In genomic region chr1:106961671-106962070, GRCh38 we compare ENCODE assay signal across 19 cellular contexts.
DNase-seq lines count a peak whose midpoint lies in the region; ATAC-seq and TF ChIP-seq lines count a peak whose summit lies in the region.
"Had no signal": no experiment of that assay in that cellular context is flagged by ENCODE, and none has a peak within 500 bp of the region (broad histone marks: within the 10 kb centered on the region; RNA-seq: fewer than 3 reads in every experiment).

No MANE protein-coding gene starts in this region.

- no peaks in the 10 kb centered on the region for H3K9me3 ChIP-seq in SK-N-SH
- H3K9me3 ChIP-seq in right cardiac atrium (ENCODE audit: control insufficient read depth, low read length), result no peaks in the 10 kb centered on the region
- no peaks in the 10 kb centered on the region for H3K9me3 ChIP-seq in PC-9 (ENCODE audit: insufficient read depth, low read depth)
- H3K9me3 ChIP-seq: HAP-1 had no signal

- no TSS peak for BruUV-seq in PC-9 (replicated peaks; lab: Mats Ljungman, UMichigan)

- H3K4me1 ChIP-seq in SK-N-SH (ENCODE audit: control insufficient read depth in 1 of 2, insufficient read depth in 2 of 2, low read depth in 1 of 2, low read length in 1 of 2) (no peaks in the 10 kb centered on the region), right cardiac atrium (ENCODE audit: control insufficient read depth, insufficient read depth, low read length) (no peaks in the 10 kb centered on the region), PC-9 (replicated peaks; ENCODE audit: insufficient read depth) (no peaks in the 10 kb centered on the region)
- H3K4me1 ChIP-seq: HAP-1 had no signal

- H2AFZ ChIP-seq in SK-N-SH (ENCODE audit: low read depth) (no peak overlapping the region), PC-9 (no peak overlapping the region)

- POLR2A ChIA-PET in SK-N-SH (lab: Yijun Ruan, JAX), result no interaction called here
- POLR2A ChIA-PET in PC-9 (lab: Charles Lee; ENCODE audit: unreplicated experiment), result no interaction called here

- H3K4me2 ChIP-seq in SK-N-SH (no peak overlapping the region), PC-9 (no peak overlapping the region)

- H4K20me1 ChIP-seq in SK-N-SH (ENCODE audit: insufficient read depth), result no peaks in the 10 kb centered on the region
- no peaks in the 10 kb centered on the region for H4K20me1 ChIP-seq in PC-9 (ENCODE audit: insufficient read depth)

- no peak for TF ChIP-seq RAD21 in SK-N-SH (IDR thresholded peaks at IDR 0.05; ENCODE audit: low read length)

- DNase-seq in SK-N-SH (no peak), SK-N-DZ (ENCODE audit: low spot score) (peak; percentile 92), retina (peak; percentile 19), right cardiac atrium (no peak), AG20443 (ENCODE audit: low spot score) (no peak), PC-9 (no peak)
- DNase-seq: 8988T; C1 segment of cervical spinal cord; CD4-positive, CD25-positive, alpha-beta regulatory T cell; CD8-positive, alpha-beta memory T cell; COR-L47; DMS 273 treated with DMSO at 0.1 percent for 48 hours; DMS53; DND-41; EL; GOT3 had no signal

- no peak for TF ChIP-seq EP300 in SK-N-SH (IDR thresholded peaks at IDR 0.05; ENCODE audit: borderline replicate concordance in 1 of 2, low read depth in 1 of 2, low read length in 1 of 2)

- no peak overlapping the region for H3K4me3 ChIP-seq in SK-N-SH (ENCODE audit: low read depth in 2 of 2, low read length in 1 of 2)
- H3K4me3 ChIP-seq in right cardiac atrium (ENCODE audit: low read length), result no peak overlapping the region
- H3K4me3 ChIP-seq in PC-9, result no peak overlapping the region
- H3K4me3 ChIP-seq: HAP-1 had no signal

- no peak overlapping the region for H3K9ac ChIP-seq in SK-N-SH

- no peaks in the 10 kb centered on the region for H3F3A ChIP-seq in SK-N-SH (replicated peaks; ENCODE audit: insufficient read depth)
- no peaks in the 10 kb centered on the region for H3F3A ChIP-seq in PC-9 (ENCODE audit: insufficient read depth, low read depth)

- no peaks in the 10 kb centered on the region for H3K27me3 ChIP-seq in SK-N-SH (ENCODE audit: insufficient read depth)
- no peaks in the 10 kb centered on the region for H3K27me3 ChIP-seq in right cardiac atrium (ENCODE audit: control insufficient read depth, insufficient read depth)
- no peaks in the 10 kb centered on the region for H3K27me3 ChIP-seq in PC-9 (ENCODE audit: insufficient read depth, low read depth)

- no peaks in the 10 kb centered on the region for H3K36me3 ChIP-seq in SK-N-SH (replicated peaks in 1 of 2; ENCODE audit: control insufficient read depth in 1 of 2, insufficient read depth in 2 of 2, low read length in 1 of 2)
- H3K36me3 ChIP-seq in PC-9 (ENCODE audit: low read depth), result no peaks in the 10 kb centered on the region
- H3K36me3 ChIP-seq: HAP-1 had no signal

- CTCF ChIA-PET in SK-N-SH (lab: Yijun Ruan, JAX), result interaction anchor here (0.5 to 1.4 kb wide), 3 partner anchors 12 to 386 kb away, joined by 3 to 4 read pairs (median 3); no protein-coding TSS in a partner anchor
- CTCF ChIA-PET in PC-9 (lab: Charles Lee), result no interaction called here

- H3K9me2 ChIP-seq in SK-N-SH (no peaks in the 10 kb centered on the region), PC-9 (ENCODE audit: insufficient read depth) (no peaks in the 10 kb centered on the region)

- intact Hi-C loops in right cardiac atrium (cut with DNase I) (no loop called here), PC-9 (cut with micrococcal nuclease; ENCODE audit: unreplicated experiment) (no loop called here)

- H3K27ac ChIP-seq in SK-N-SH (ENCODE audit: low read depth in 2 of 2, low read length in 1 of 2) (no peak overlapping the region), right cardiac atrium (ENCODE audit: low read length) (no peak overlapping the region), PC-9 (no peak overlapping the region)

- no peak for TF ChIP-seq CTCF in SK-N-SH (IDR thresholded peaks at IDR 0.05)
- TF ChIP-seq CTCF in PC-9 (conservative IDR thresholded peaks at IDR 0.05), result no peak

- ATAC-seq in SK-N-SH treated with all-trans-retinoic acid at 6 μM for 48 hours (no peak), right cardiac atrium (no peak)
- ATAC-seq: HepG2 had no signal

- H3K79me2 ChIP-seq in SK-N-SH (ENCODE audit: insufficient read depth) (no peaks in the 10 kb centered on the region), PC-9 (ENCODE audit: low read depth) (no peaks in the 10 kb centered on the region)

TF ChIP-seq in SK-N-SH treated with all-trans-retinoic acid at 6 μM for 48 hours, 23 proteins besides CTCF, POLR2A, EP300 and RAD21:
- TF ChIP-seq ZNF8 (CRISPR knock-in tag; IDR thresholded peaks at IDR 0.05) (no peak), ISL1 (CRISPR knock-in tag; IDR thresholded peaks at IDR 0.05) (0 out of 2 replicates have a peak, but pooled peaks have one; percentile 13)

TF ChIP-seq in SK-N-SH, 30 proteins besides CTCF, POLR2A, EP300 and RAD21:
- TF ChIP-seq SMC3 (IDR thresholded peaks at IDR 0.05; ENCODE audit: low read depth, low read length) (no peak), MXI1 (IDR thresholded peaks at IDR 0.05; ENCODE audit: low read depth, low read length) (no peak), ELF1 (IDR thresholded peaks at IDR 0.05) (no peak), RFX5 (IDR thresholded peaks at IDR 0.05; ENCODE audit: low read length) (no peak), MAX (IDR thresholded peaks at IDR 0.05; ENCODE audit: low read depth) (no peak), USF2 (IDR thresholded peaks at IDR 0.05; ENCODE audit: borderline replicate concordance, low read depth, low read length) (no peak), MEF2A (IDR thresholded peaks at IDR 0.05; ENCODE audit: borderline replicate concordance, low read depth) (no peak), FOSL2 (IDR thresholded peaks at IDR 0.05; ENCODE audit: borderline replicate concordance, low read depth) (no peak), YY1 (IDR thresholded peaks at IDR 0.05; ENCODE audit: low read depth) (no peak), GATA2 (CRISPR knock-in tag; IDR thresholded peaks at IDR 0.05) (no peak)

Comparison
In these comparisons a context has a peak if more than half of its experiments do, and no peak if none do; other contexts are left out.
1. DNase-seq: peak in SK-N-DZ (single experiment) and retina (single experiment); none in SK-N-SH (single experiment), right cardiac atrium (0 of 3), AG20443 (single experiment) and PC-9 (0 of 2).